In genomic region chr2:106805716-106806115, GRCh38 we compare ENCODE assay signal across 1 cellular context.
TF ChIP-seq lines count a peak whose summit lies in the region.

No MANE protein-coding gene starts in this region.

TF ChIP-seq in WTC11, 78 proteins besides CTCF, POLR2A, EP300 and RAD21 (continued from another document):
- TF ChIP-seq GRHL2 (CRISPR knock-in tag; IDR thresholded peaks at IDR 0.05; ENCODE audit: insufficient replicate concordance, severe bottlenecking), result no peak
- TF ChIP-seq ZNF416 (CRISPR knock-in tag; IDR thresholded peaks at IDR 0.05), result no peak
- TF ChIP-seq, protein P1, sequence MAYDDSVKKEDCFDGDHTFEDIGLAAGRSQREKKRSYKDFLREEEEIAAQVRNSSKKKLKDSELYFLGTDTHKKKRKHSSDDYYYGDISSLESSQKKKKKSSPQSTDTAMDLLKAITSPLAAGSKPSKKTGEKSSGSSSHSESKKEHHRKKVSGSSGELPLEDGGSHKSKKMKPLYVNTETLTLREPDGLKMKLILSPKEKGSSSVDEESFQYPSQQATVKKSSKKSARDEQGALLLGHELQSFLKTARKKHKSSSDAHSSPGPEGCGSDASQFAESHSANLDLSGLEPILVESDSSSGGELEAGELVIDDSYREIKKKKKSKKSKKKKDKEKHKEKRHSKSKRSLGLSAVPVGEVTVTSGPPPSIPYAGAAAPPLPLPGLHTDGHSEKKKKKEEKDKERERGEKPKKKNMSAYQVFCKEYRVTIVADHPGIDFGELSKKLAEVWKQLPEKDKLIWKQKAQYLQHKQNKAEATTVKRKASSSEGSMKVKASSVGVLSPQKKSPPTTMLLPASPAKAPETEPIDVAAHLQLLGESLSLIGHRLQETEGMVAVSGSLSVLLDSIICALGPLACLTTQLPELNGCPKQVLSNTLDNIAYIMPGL (CRISPR knock-in tag; IDR thresholded peaks at IDR 0.05), result no peak
- no peak for TF ChIP-seq GTF2I (CRISPR knock-in tag; conservative IDR thresholded peaks at IDR 0.05)
- TF ChIP-seq, protein P2, sequence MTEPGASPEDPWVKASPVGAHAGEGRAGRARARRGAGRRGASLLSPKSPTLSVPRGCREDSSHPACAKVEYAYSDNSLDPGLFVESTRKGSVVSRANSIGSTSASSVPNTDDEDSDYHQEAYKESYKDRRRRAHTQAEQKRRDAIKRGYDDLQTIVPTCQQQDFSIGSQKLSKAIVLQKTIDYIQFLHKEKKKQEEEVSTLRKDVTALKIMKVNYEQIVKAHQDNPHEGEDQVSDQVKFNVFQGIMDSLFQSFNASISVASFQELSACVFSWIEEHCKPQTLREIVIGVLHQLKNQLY (CRISPR knock-in tag; IDR thresholded peaks at IDR 0.05), result no peak
- TF ChIP-seq ZNF423 (CRISPR knock-in tag; IDR thresholded peaks at IDR 0.05), result no peak
